ENCODE assay signal across 8 cellular contexts in the genomic region with DNA sequence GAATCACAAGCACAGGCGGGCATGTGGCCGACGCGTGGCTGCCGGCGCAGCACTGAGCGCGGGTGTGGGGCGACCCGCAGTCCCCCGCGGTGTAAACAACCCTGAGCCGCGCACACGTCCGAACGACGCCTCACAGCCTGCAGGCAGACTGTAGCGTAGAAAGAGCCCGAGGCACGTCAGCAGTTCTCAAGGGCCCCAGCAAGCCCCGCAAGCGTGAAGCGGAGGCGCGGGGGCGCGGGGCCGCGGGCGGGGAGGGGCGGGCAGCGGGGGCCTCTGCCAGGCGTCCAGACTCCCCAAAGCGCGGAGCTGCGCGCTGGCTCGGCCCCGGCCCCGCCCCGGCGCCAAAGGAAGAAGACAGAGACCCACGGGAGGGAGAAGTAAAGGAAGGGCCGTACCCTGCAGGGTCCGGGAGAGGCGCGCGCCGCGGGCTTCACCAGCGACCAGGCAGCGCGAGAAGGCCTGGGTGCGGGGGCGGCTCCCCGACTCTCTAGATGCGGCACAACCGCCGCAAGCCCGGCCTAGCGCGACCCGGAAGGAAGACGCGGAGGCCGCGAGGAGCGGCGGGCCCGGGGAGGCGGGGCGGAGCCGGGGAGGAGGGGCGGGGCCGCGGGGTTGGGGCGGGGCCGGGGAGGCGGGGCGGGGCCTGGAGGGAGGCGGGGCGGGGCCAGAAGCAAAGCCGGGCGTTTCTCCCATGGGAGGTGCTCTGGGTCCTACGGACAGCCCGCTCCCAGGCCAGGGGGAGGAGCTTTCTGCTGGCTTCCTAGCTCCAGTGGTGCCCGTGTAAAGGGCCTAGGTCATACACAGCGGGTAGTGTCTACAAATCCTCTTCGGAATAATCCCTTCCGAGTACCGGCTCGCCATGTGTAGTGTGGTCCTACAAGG. TPM values are rescaled to one million over a fixed set of nuclear protein-coding genes. Genes with fewer than 3 reads are reported as not detected.
DNase-seq lines count a peak whose midpoint lies in the region; ATAC-seq lines count a peak whose summit lies in the region.

A gene (minus strand): TSS at position 536 of the 882 bp plus-strand sequence. CDS start 20,958 bp downstream, outside the sequence.

- WGBS in aorta, 2 donors: 2 to 3% methylated on average over 57 to 93 of the region's 93 CpGs

- peaks cover 26% of the 10 kb centered on the region for H3K27me3 Mint-ChIP-seq in T-helper 2 cell treated with Interferon-gamma antibody and Interleukin-4, amounts not matched to agents 5 μg/mL and 100 μg/mL, for 36 hours (ENCODE audit: low read depth)

- peaks cover 9% of the 10 kb centered on the region for H3K36me3 Mint-ChIP-seq in T-helper 2 cell treated with Interferon-gamma antibody and Interleukin-4, amounts not matched to agents 5 μg/mL and 100 μg/mL, for 36 hours (ENCODE audit: low read depth)

- H3K4me1 Mint-ChIP-seq in T-helper 2 cell treated with Interferon-gamma antibody and Interleukin-4, amounts not matched to agents 5 μg/mL and 100 μg/mL, for 36 hours (ENCODE audit: low read depth): peaks cover 23% of the 10 kb centered on the region

- no peaks in the 10 kb centered on the region for H3K4me1 ChIP-seq in aorta (ENCODE audit: control insufficient read depth in 1 of 2, insufficient read depth in 2 of 2, low read length in 2 of 2)

- peak within 1 kb of the TSS; percentile 96 for H3K27ac Mint-ChIP-seq in T-helper 2 cell treated with Interferon-gamma antibody and Interleukin-4, amounts not matched to agents 5 μg/mL and 100 μg/mL, for 36 hours

- H3K27ac ChIP-seq in aorta (ENCODE audit: low read depth in 1 of 2, low read length in 2 of 2): peak within 1 kb of the TSS in 1 of 2 donors; percentile 56

- peak; percentile 95 for DNase-seq in NCI-H146 (lab: John Stamatoyannopoulos, UW)
- DNase-seq in T-helper 2 cell treated with Interferon-gamma antibody and Interleukin-4, amounts not matched to agents 5 μg/mL and 100 μg/mL, for 36 hours (ENCODE audit: low spot score): peak; percentile 88
- peak in 57 of 58 donors; percentile 29 to 91 (median 81) for DNase-seq in anterior cingulate cortex (lab: John Stamatoyannopoulos, UW)
- DNase-seq in hepatic stellate cell (ENCODE audit: low spot score): peak; percentile 79
- DNase-seq in renal cortical epithelial cell (ENCODE audit: low read depth): peak; percentile 65
- DNase-seq in aorta: peak; percentile 89 to 92

- ATAC-seq in GM18498 (IDR thresholded peaks at IDR 0.05; ENCODE audit: unreplicated experiment) (peak; percentile 86), HG02763 (IDR thresholded peaks at IDR 0.05; ENCODE audit: unreplicated experiment) (peak; percentile 78), aorta (ENCODE audit: low FRiP score) (peak; percentile 96)

- H3K9me3 Mint-ChIP-seq in T-helper 2 cell treated with Interferon-gamma antibody and Interleukin-4, amounts not matched to agents 5 μg/mL and 100 μg/mL, for 36 hours: peaks cover 2% of the 10 kb centered on the region

- intact Hi-C loops in aorta (cut with DNase I): no loop called here

- H3K9me3 ChIP-seq in aorta (ENCODE audit: control insufficient read depth, low read length): no peaks in the 10 kb centered on the region

- peak within 1 kb of the TSS; percentile 89 for H3K4me3 Mint-ChIP-seq in T-helper 2 cell treated with Interferon-gamma antibody and Interleukin-4, amounts not matched to agents 5 μg/mL and 100 μg/mL, for 36 hours

- no peaks in the 10 kb centered on the region for H3K36me3 ChIP-seq in aorta (ENCODE audit: control insufficient read depth in 1 of 2, insufficient read depth in 2 of 2, low read length in 1 of 2)

- H3K27me3 ChIP-seq in aorta (ENCODE audit: control insufficient read depth in 1 of 2, insufficient read depth in 2 of 2, low read length in 1 of 2): no peaks in the 10 kb centered on the region

- H3K4me3 ChIP-seq in aorta (ENCODE audit: low read length in 2 of 2): peak within 1 kb of the TSS; percentile 84 to 93

RNA-seq across cellular contexts. Expression of the gene that starts here (rescaled TPM):
- total RNA-seq in renal cortical epithelial cell: 20.0 and 39.4 TPM in 2 replicates
- total RNA-seq in aorta: 10 to 100 TPM; 17.4 to 23.5 TPM
- 1 to 10 TPM; 4.5 to 6.0 TPM for polyA plus RNA-seq in aorta
